ENCODE assay signal across 18 cellular contexts in the genomic region with DNA sequence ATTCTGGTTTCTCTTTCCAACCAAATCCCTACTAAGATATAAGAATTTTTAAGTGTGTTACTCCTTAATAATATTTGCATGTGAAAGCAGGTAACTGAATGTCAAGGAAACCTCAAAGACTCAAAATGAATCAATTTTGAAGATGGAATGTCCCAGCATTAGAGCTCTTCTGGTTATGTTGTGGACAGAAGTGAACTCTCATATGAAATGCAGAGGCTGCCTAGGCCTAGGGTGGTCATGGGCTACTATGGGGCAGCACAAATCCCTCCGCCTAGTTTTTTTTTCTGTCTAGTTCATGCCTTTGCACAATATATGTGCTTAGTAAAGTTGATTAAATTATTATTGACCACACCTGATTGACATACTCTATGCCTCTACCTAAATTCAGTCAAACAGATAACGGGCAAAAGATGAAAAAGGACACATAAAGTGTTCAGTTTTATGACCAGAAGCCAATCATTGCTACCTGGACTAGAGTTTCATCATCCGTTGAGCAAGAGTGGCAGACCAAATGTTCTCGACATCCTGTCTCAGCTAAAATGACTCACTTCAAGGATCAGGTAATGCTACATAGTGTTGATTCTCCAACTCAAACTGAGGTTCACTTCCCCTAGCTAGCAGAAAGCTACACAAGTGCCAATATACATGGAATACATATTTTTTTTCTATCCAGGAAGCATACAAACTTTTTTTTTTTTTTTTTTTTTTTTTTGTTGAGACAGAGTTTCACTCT.
DNase-seq lines count a peak whose midpoint lies in the region; ATAC-seq, FAIRE-seq and TF ChIP-seq lines count a peak whose summit lies in the region.
"Had no signal": no experiment of that assay in that cellular context is flagged by ENCODE, and none has a peak within 500 bp of the region (broad histone marks: within the 10 kb centered on the region; RNA-seq: fewer than 3 reads in every experiment).

No MANE protein-coding gene starts in this region.

- peaks cover 7% of the 10 kb centered on the region for H3K4me1 ChIP-seq in CD4-positive, CD25-positive, alpha-beta regulatory T cell (ENCODE audit: control insufficient read depth, insufficient read depth, low read length, poor library complexity, severe bottlenecking)
- H3K4me1 ChIP-seq: Caco-2 had no signal

- peak; percentile 85 for ATAC-seq in activated CD4-positive, alpha-beta T cell treated with anti-CD3 and anti-CD28 coated beads for 36 hours
- peak; percentile 79 to 94 for ATAC-seq in CD4-positive, CD25-positive, alpha-beta regulatory T cell (ENCODE audit: low read depth in 2 of 2)
- ATAC-seq in T-cell (replicated peaks in 1 of 4) (peak; percentile 43 to 98 (median 83)), left colon (no peak)
- no peak for ATAC-seq in natural killer cell treated with Interleukin-12 subunit alpha and Interleukin-12 subunit beta and Interleukin-15 and Interleukin-18, amount 100 ng/mL, for 72 hours

- H3K4me1 Mint-ChIP-seq in activated CD4-positive, alpha-beta T cell treated with anti-CD3 and anti-CD28 coated beads for 36 hours = peaks cover 53% of the 10 kb centered on the region
- H3K4me1 Mint-ChIP-seq in CD4-positive, CD25-positive, alpha-beta regulatory T cell = peaks cover 10 to 39% (median 25%) of the 10 kb centered on the region in 4 donors
- H3K4me1 Mint-ChIP-seq in T-cell = peaks cover 22 to 33% (median 27%) of the 10 kb centered on the region in 3 donors
- H3K4me1 Mint-ChIP-seq in natural killer cell treated with Interleukin-12 subunit alpha and Interleukin-12 subunit beta and Interleukin-15 and Interleukin-18, amount 100 ng/mL, for 72 hours (ENCODE audit: low read depth in 2 of 2) = no peaks in the 10 kb centered on the region
- H3K4me1 Mint-ChIP-seq: B cell, memory B cell had no signal

- no peaks in the 10 kb centered on the region for H3K27me3 Mint-ChIP-seq in activated CD4-positive, alpha-beta T cell treated with anti-CD3 and anti-CD28 coated beads for 36 hours
- no peaks in the 10 kb centered on the region for H3K27me3 Mint-ChIP-seq in CD4-positive, CD25-positive, alpha-beta regulatory T cell
- H3K27me3 Mint-ChIP-seq in T-cell = no peaks in the 10 kb centered on the region
- peaks cover 2 to 5% of the 10 kb centered on the region in 2 donors for H3K27me3 Mint-ChIP-seq in natural killer cell treated with Interleukin-12 subunit alpha and Interleukin-12 subunit beta and Interleukin-15 and Interleukin-18, amount 100 ng/mL, for 72 hours
- H3K27me3 Mint-ChIP-seq: B cell; dendritic cell treated with granulocyte-macrophage colony-stimulating factor and Interleukin-4, amounts not matched to agents 40 ng/mL and 50 ng/mL, for 4 days; memory B cell had no signal

- no peak for FAIRE-seq in bronchial epithelial cell (lab: Jason Lieb, UNC)

- no peak for TF ChIP-seq CTCF in bronchial epithelial cell (IDR thresholded peaks at IDR 0.05; ENCODE audit: insufficient read depth, low read length, severe bottlenecking)

- no peaks in the 10 kb centered on the region for H3K27me3 ChIP-seq in CD4-positive, CD25-positive, alpha-beta regulatory T cell (ENCODE audit: control insufficient read depth, insufficient read depth, low read length)
- no peaks in the 10 kb centered on the region for H3K27me3 ChIP-seq in bronchial epithelial cell (ENCODE audit: control insufficient read depth, insufficient read depth, low read length)

- peak overlapping the region; percentile 85 for H3K27ac Mint-ChIP-seq in activated CD4-positive, alpha-beta T cell treated with anti-CD3 and anti-CD28 coated beads for 36 hours
- peak overlapping the region in 2 of 3 donors; percentile 57 to 63 for H3K27ac Mint-ChIP-seq in CD4-positive, CD25-positive, alpha-beta regulatory T cell
- H3K27ac Mint-ChIP-seq in T-cell = peak overlapping the region; percentile 2 to 37
- H3K27ac Mint-ChIP-seq in natural killer cell treated with Interleukin-12 subunit alpha and Interleukin-12 subunit beta and Interleukin-15 and Interleukin-18, amount 100 ng/mL, for 72 hours = no peak overlapping the region
- H3K27ac Mint-ChIP-seq: B cell; dendritic cell treated with granulocyte-macrophage colony-stimulating factor and Interleukin-4, amounts not matched to agents 40 ng/mL and 50 ng/mL, for 4 days; memory B cell had no signal

- no peak overlapping the region for H3K4me3 Mint-ChIP-seq in activated CD4-positive, alpha-beta T cell treated with anti-CD3 and anti-CD28 coated beads for 36 hours
- H3K4me3 Mint-ChIP-seq in CD4-positive, CD25-positive, alpha-beta regulatory T cell = no peak overlapping the region
- H3K4me3 Mint-ChIP-seq in T-cell = no peak overlapping the region
- H3K4me3 Mint-ChIP-seq in natural killer cell treated with Interleukin-12 subunit alpha and Interleukin-12 subunit beta and Interleukin-15 and Interleukin-18, amount 100 ng/mL, for 72 hours = no peak overlapping the region
- H3K4me3 Mint-ChIP-seq: B cell; dendritic cell treated with granulocyte-macrophage colony-stimulating factor and Interleukin-4, amounts not matched to agents 40 ng/mL and 50 ng/mL, for 4 days; memory B cell had no signal

- no peaks in the 10 kb centered on the region for H3K36me3 Mint-ChIP-seq in activated CD4-positive, alpha-beta T cell treated with anti-CD3 and anti-CD28 coated beads for 36 hours (ENCODE audit: low read depth)
- no peaks in the 10 kb centered on the region for H3K36me3 Mint-ChIP-seq in CD4-positive, CD25-positive, alpha-beta regulatory T cell
- no peaks in the 10 kb centered on the region for H3K36me3 Mint-ChIP-seq in T-cell
- H3K36me3 Mint-ChIP-seq in natural killer cell treated with Interleukin-12 subunit alpha and Interleukin-12 subunit beta and Interleukin-15 and Interleukin-18, amount 100 ng/mL, for 72 hours = peaks cover 1% of the 10 kb centered on the region
- H3K36me3 Mint-ChIP-seq: memory B cell had no signal

- H3K9me3 ChIP-seq in CD4-positive, CD25-positive, alpha-beta regulatory T cell (ENCODE audit: control insufficient read depth in 2 of 2, low read length in 2 of 2) = no peaks in the 10 kb centered on the region
- H3K9me3 ChIP-seq: Caco-2 had no signal

- no peaks in the 10 kb centered on the region for H3K9me3 Mint-ChIP-seq in activated CD4-positive, alpha-beta T cell treated with anti-CD3 and anti-CD28 coated beads for 36 hours (ENCODE audit: low read depth)
- peaks cover 0 to 5% (median 0%) of the 10 kb centered on the region in 7 donors for H3K9me3 Mint-ChIP-seq in CD4-positive, CD25-positive, alpha-beta regulatory T cell
- H3K9me3 Mint-ChIP-seq in T-cell = no peaks in the 10 kb centered on the region
- no peaks in the 10 kb centered on the region for H3K9me3 Mint-ChIP-seq in natural killer cell treated with Interleukin-12 subunit alpha and Interleukin-12 subunit beta and Interleukin-15 and Interleukin-18, amount 100 ng/mL, for 72 hours

- H3K4me3 ChIP-seq in CD4-positive, CD25-positive, alpha-beta regulatory T cell (ENCODE audit: low read depth, low read length) = no peak overlapping the region
- H3K4me3 ChIP-seq in bronchial epithelial cell (ENCODE audit: low read depth, low read length) = no peak overlapping the region
- H3K4me3 ChIP-seq: PC-9, smooth muscle cell had no signal

- intact Hi-C loops in activated CD4-positive, alpha-beta T cell treated with anti-CD3 and anti-CD28 coated beads for 36 hours (cut with DNase I, micrococcal nuclease) = loop anchor here in 1 of 2 experiments (2.0 kb wide), 1 partner anchor 90 kb away; no protein-coding TSS in a partner anchor
- intact Hi-C loops in left colon (cut with DNase I, micrococcal nuclease) = no loop called here

- peak; percentile 38 for DNase-seq in activated CD4-positive, alpha-beta T cell treated with anti-CD3 and anti-CD28 coated beads for 36 hours
- DNase-seq in activated CD4-positive, alpha-beta T cell treated with anti-CD3 and anti-CD28 coated beads, Interleukin-2, amount 50 U/mL, for 4 hours = no peak
- DNase-seq in CD4-positive, CD25-positive, alpha-beta regulatory T cell = peak in 1 of 3 donors; percentile 63
- no peak for DNase-seq in T-cell
- DNase-seq in bronchial epithelial cell (ENCODE audit: low read depth) = peak; percentile 74
- no peak for DNase-seq in NCI-H1436 treated with DMSO at 0.1 percent for 48 hours (lab: John Stamatoyannopoulos, UW)
- DNase-seq in natural killer cell treated with Interleukin-12 subunit alpha and Interleukin-12 subunit beta and Interleukin-15 and Interleukin-18, amount 100 ng/mL, for 72 hours (ENCODE audit: low spot score) = no peak
- DNase-seq in left colon = no peak
- DNase-seq: Caco-2, GOT3, Kasumi-1, NCI-H187 treated with DMSO at 0.1 percent for 48 hours, nucleus accumbens, PC-9 had no signal

- CTCF ChIA-PET in activated CD4-positive, alpha-beta T cell treated with anti-CD3 and anti-CD28 coated beads for 36 hours (lab: Charles Lee) = interaction anchor here (0.6 to 1.3 kb wide), 5 partner anchors 11 to 1407 kb away, joined by 3 to 4 read pairs (median 4); no protein-coding TSS in a partner anchor
- CTCF ChIA-PET in T-cell (lab: Charles Lee) = no interaction called here

- H3K27ac ChIP-seq in CD4-positive, CD25-positive, alpha-beta regulatory T cell (ENCODE audit: insufficient read depth, low read length, poor library complexity, severe bottlenecking) = no peak overlapping the region
- H3K27ac ChIP-seq: PC-9 had no signal

- H3K36me3 ChIP-seq in CD4-positive, CD25-positive, alpha-beta regulatory T cell (ENCODE audit: control insufficient read depth, insufficient read depth, low read length) = no peaks in the 10 kb centered on the region
- no peaks in the 10 kb centered on the region for H3K36me3 ChIP-seq in bronchial epithelial cell (ENCODE audit: control insufficient read depth, insufficient read depth, low read length)

- POLR2A ChIA-PET in activated CD4-positive, alpha-beta T cell treated with anti-CD3 and anti-CD28 coated beads for 36 hours (lab: Charles Lee) = no interaction called here
- POLR2A ChIA-PET in T-cell (lab: Charles Lee) = no interaction called here

Comparison
In these comparisons a context has a peak if more than half of its experiments do, and no peak if none do; other contexts are left out.
1. DNase-seq: peak in activated CD4-positive, alpha-beta T cell treated with anti-CD3 and anti-CD28 coated beads for 36 hours (single experiment) and bronchial epithelial cell (single experiment); none in activated CD4-positive, alpha-beta T cell treated with anti-CD3 and anti-CD28 coated beads, Interleukin-2, amount 50 U/mL, for 4 hours (0 of 2), T-cell (0 of 34), NCI-H1436 treated with DMSO at 0.1 percent for 48 hours (single experiment), natural killer cell treated with Interleukin-12 subunit alpha and Interleukin-12 subunit beta and Interleukin-15 and Interleukin-18, amount 100 ng/mL, for 72 hours (single experiment) and left colon (0 of 2).
2. ATAC-seq: peak in activated CD4-positive, alpha-beta T cell treated with anti-CD3 and anti-CD28 coated beads for 36 hours (single experiment), CD4-positive, CD25-positive, alpha-beta regulatory T cell (2 of 2) and T-cell (4 of 4); none in natural killer cell treated with Interleukin-12 subunit alpha and Interleukin-12 subunit beta and Interleukin-15 and Interleukin-18, amount 100 ng/mL, for 72 hours (0 of 2) and left colon (single experiment).
3. H3K27ac Mint-ChIP-seq: peak in activated CD4-positive, alpha-beta T cell treated with anti-CD3 and anti-CD28 coated beads for 36 hours (single experiment), CD4-positive, CD25-positive, alpha-beta regulatory T cell (2 of 3) and T-cell (2 of 2); none in natural killer cell treated with Interleukin-12 subunit alpha and Interleukin-12 subunit beta and Interleukin-15 and Interleukin-18, amount 100 ng/mL, for 72 hours (0 of 2).